In the genomic region with DNA sequence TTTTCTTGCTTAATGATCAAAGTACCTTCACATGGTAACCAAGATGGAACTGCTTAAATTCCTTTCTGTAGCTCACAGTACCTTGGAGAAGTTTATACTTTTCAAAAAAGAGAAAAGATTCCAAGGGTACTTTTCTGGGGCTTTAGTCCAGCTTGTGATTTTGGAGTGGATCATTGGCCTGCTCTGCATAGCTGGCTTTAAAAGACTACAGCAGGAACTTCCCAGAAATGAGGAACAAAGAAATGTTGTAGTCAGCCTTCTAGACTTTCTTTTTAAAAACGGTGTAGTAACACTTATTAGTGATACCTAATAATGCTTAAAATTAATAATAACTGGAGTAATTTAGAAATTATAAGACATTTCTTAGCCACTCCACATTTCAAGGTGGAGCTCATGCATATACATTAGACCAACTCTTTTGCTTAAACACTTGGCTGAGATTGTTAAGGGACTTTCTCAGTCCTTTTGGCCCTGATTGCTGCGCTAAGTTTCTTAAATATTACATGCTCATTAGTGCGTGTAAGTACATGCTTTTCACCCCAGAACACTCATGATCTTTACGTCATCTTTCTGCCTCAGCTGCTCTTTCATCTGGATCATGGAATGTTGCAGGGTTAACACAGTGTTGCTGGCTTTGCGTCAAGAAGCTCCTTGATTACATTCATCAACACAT, we compare ENCODE assay signal across 12 cellular contexts. TPM values are rescaled to one million over a fixed set of nuclear protein-coding genes. Genes with fewer than 3 reads are reported as not detected.
A peak's percentile ranks its signal among the peaks of the same experiment; 100 is the strongest.
DNase-seq lines count a peak whose midpoint lies in the region; ATAC-seq and TF ChIP-seq lines count a peak whose summit lies in the region.
"Had no signal": no experiment of that assay in that cellular context is flagged by ENCODE, and none has a peak within 500 bp of the region (broad histone marks: within the 10 kb centered on the region; RNA-seq: fewer than 3 reads in every experiment).

No MANE protein-coding gene starts in this region.

- TF ChIP-seq CTCF in GM06990 (IDR thresholded peaks at IDR 0.05; ENCODE audit: insufficient read depth, low read length, poor library complexity, severe bottlenecking), result no peak
- no peak for TF ChIP-seq CTCF in glutamatergic neuron (IDR thresholded peaks at IDR 0.05; ENCODE audit: partially characterized antibody, unreplicated experiment)
- TF ChIP-seq CTCF in RWPE1 (conservative IDR thresholded peaks at IDR 0.05; ENCODE audit: low read depth), result no peak

- peak; percentile 32 for DNase-seq in GM06990 (ENCODE audit: extremely low read depth, insufficient read length)
- no peak for DNase-seq in glutamatergic neuron
- no peak for DNase-seq in activated CD4-positive, CD25-positive, alpha-beta regulatory T cell (lab: John Stamatoyannopoulos, UW)
- DNase-seq in DMS153 (lab: John Stamatoyannopoulos, UW), result no peak
- no peak for DNase-seq in RWPE1 (ENCODE audit: low spot score)
- no peak for DNase-seq in NCI-H345 treated with DMSO at 0.1 percent for 48 hours (lab: John Stamatoyannopoulos, UW; ENCODE audit: unreplicated experiment)
- DNase-seq: CD8-positive, alpha-beta T cell; Peyer's patch; stimulated activated CD4-positive, alpha-beta T cell treated with anti-CD3 and anti-CD28 coated beads, Interleukin-4, amount 100 ng/mL, for 1 hour had no signal

- ATAC-seq in GM21360 (IDR thresholded peaks at IDR 0.05; ENCODE audit: unreplicated experiment) (peak; percentile 37), HG03280 (IDR thresholded peaks at IDR 0.05; ENCODE audit: unreplicated experiment) (peak; percentile 29)
- ATAC-seq: CD8-positive, alpha-beta T cell had no signal

- peaks cover 5% of the 10 kb centered on the region for H3K27me3 Mint-ChIP-seq in glutamatergic neuron (ENCODE audit: unreplicated experiment)
- H3K27me3 Mint-ChIP-seq: activated naive CD4-positive, alpha-beta T cell treated with anti-CD3 and anti-CD28 coated beads, Interleukin-2, amount 50 U/mL, for 24 hours had no signal

- POLR2A ChIA-PET in RWPE1 (lab: Yijun Ruan, JAX; ENCODE audit: low non-redundant PET), result no interaction called here

- H3K36me3 Mint-ChIP-seq in glutamatergic neuron (ENCODE audit: unreplicated experiment), result no peaks in the 10 kb centered on the region

- H3K4me3 ChIP-seq in GM06990 (replicated peaks; ENCODE audit: low read depth, low read length), result peak overlapping the region; percentile 19
- H3K4me3 ChIP-seq: Peyer's patch had no signal

- H3K9me3 Mint-ChIP-seq in glutamatergic neuron (ENCODE audit: unreplicated experiment), result peaks cover 3% of the 10 kb centered on the region
- H3K9me3 Mint-ChIP-seq: activated naive CD4-positive, alpha-beta T cell treated with anti-CD3 and anti-CD28 coated beads, Interleukin-2, amount 50 U/mL, for 24 hours; CD8-positive, alpha-beta T cell had no signal

- H3K4me3 Mint-ChIP-seq in glutamatergic neuron (ENCODE audit: unreplicated experiment), result peak overlapping the region; percentile 8
- H3K4me3 Mint-ChIP-seq: activated naive CD4-positive, alpha-beta T cell treated with anti-CD3 and anti-CD28 coated beads, Interleukin-2, amount 50 U/mL, for 24 hours; CD8-positive, alpha-beta T cell had no signal

- H3K27me3 ChIP-seq in GM06990 (replicated peaks; ENCODE audit: control insufficient read depth, insufficient read depth, low read length), result no peaks in the 10 kb centered on the region
- H3K27me3 ChIP-seq: Peyer's patch had no signal

- CTCF ChIA-PET in RWPE1 (lab: Yijun Ruan, JAX), result interaction anchor here (1.1 kb wide), 1 partner anchor 31 kb away, joined by 4 read pairs; no protein-coding TSS in a partner anchor

- peaks cover 24% of the 10 kb centered on the region for H3K4me1 Mint-ChIP-seq in glutamatergic neuron (ENCODE audit: low read depth, unreplicated experiment)

- peaks cover 2% of the 10 kb centered on the region for H3K36me3 ChIP-seq in GM06990 (ENCODE audit: control insufficient read depth, insufficient read depth, low read length)

- peak overlapping the region; percentile 59 for H3K27ac Mint-ChIP-seq in glutamatergic neuron (ENCODE audit: unreplicated experiment)
- H3K27ac Mint-ChIP-seq: activated naive CD4-positive, alpha-beta T cell treated with anti-CD3 and anti-CD28 coated beads, Interleukin-2, amount 50 U/mL, for 24 hours; CD8-positive, alpha-beta T cell had no signal

- H3K27ac ChIP-seq in RWPE1, result no peak overlapping the region

RNA-seq across cellular contexts. Expression of gene SDCCAG8, which starts 57.3 kb away (rescaled TPM):
- total RNA-seq in glutamatergic neuron (ENCODE audit: unreplicated experiment), result 52.8 TPM

RNA-seq across cellular contexts. Expression of gene CEP170, which starts 58.0 kb away (rescaled TPM):
- 450 TPM for total RNA-seq in glutamatergic neuron (ENCODE audit: unreplicated experiment)
